Comparison of ENCODE assay signal across 8 cellular contexts in the genomic region with DNA sequence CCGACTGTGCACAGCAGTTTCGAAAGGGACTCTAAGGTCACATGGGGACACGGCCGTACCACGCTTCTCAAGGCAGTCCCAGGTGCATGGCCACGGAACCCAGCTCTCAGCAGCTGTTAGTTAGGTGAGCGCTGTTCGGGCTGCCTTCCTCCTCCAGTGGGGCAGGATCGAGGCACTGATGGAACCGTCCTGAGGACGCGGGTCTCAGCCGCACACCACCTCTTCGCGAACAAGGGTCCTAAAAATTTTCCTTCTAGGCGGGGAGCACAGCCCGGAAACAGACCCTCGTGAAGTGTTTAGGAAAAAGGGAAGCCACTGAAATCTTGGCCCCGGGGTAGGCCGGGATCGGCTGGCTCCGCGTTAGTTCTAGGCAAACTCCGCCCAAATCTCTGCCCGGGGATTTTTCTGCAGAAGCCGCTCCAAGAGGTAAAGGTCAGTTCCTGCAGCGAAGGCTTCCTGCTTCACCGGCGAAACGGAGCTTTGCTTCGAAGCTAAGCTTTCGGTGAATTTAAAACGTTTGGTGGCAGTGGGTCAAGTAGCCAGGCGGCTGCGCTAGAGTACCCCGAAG. TPM values are rescaled to one million over a fixed set of nuclear protein-coding genes. Genes with fewer than 3 reads are reported as not detected.
DNase-seq lines count a peak whose midpoint lies in the region; TF ChIP-seq lines count a peak whose summit lies in the region.

No MANE protein-coding gene starts in this region.

- H3K27ac Mint-ChIP-seq in osteocyte (ENCODE audit: unreplicated experiment): no peak overlapping the region

- no peaks in the 10 kb centered on the region for H3K36me3 ChIP-seq in SJCRH30

- H3K4me1 Mint-ChIP-seq in osteocyte (ENCODE audit: unreplicated experiment): peaks cover 12% of the 10 kb centered on the region

- TF ChIP-seq CTCF in VCaP (conservative IDR thresholded peaks at IDR 0.05): no peak
- TF ChIP-seq CTCF in foreskin fibroblast (IDR thresholded peaks at IDR 0.05; ENCODE audit: low read depth, low read length): no peak
- TF ChIP-seq CTCF in osteocyte (IDR thresholded peaks at IDR 0.05): no peak

- H3K4me1 ChIP-seq in SJCRH30: no peaks in the 10 kb centered on the region

- H3K27ac ChIP-seq in VCaP (peak overlapping the region; percentile 58; the same call in 1 of the 2 replicates), SJCRH30 (no peak overlapping the region)

- H3K9me3 ChIP-seq in SJCRH30 (replicated peaks): no peaks in the 10 kb centered on the region

- H3K27me3 Mint-ChIP-seq in osteocyte (ENCODE audit: unreplicated experiment): peaks cover 71% of the 10 kb centered on the region

- peak; percentile 23 for DNase-seq in activated T-cell treated with anti-CD3 and anti-CD28 coated beads, Interleukin-2, amount 50 U/mL, for 1 hour
- no peak for DNase-seq in activated T-cell treated with anti-CD3 and anti-CD28 coated beads for 4 hours
- peak in 1 of 2 donors; percentile 41 for DNase-seq in foreskin fibroblast
- DNase-seq in osteocyte (ENCODE audit: extremely low spot score, unreplicated experiment): no peak
- no peak for DNase-seq in NCI-H2107 (lab: John Stamatoyannopoulos, UW)
- DNase-seq in GM03348 (ENCODE audit: low spot score): no peak
- DNase-seq in SJCRH30: no peak

- no peaks in the 10 kb centered on the region for H3K9me3 Mint-ChIP-seq in osteocyte (ENCODE audit: unreplicated experiment)

- H3K36me3 Mint-ChIP-seq in osteocyte (ENCODE audit: unreplicated experiment): no peaks in the 10 kb centered on the region

- H3K27me3 ChIP-seq in SJCRH30: peaks cover 26% of the 10 kb centered on the region

- H3K4me3 ChIP-seq in foreskin fibroblast (ENCODE audit: low read depth in 1 of 2, low read length in 2 of 2) (peak overlapping the region; percentile 29 to 44), SJCRH30 (no peak overlapping the region)

- H3K4me3 Mint-ChIP-seq in osteocyte (ENCODE audit: unreplicated experiment): peak overlapping the region; percentile 62

RNA-seq across cellular contexts. Expression of gene GJB2, which starts 0.8 kb away (rescaled TPM):
- 0.27 TPM in 1 of 2 replicates, not detected in the other for total RNA-seq in osteocyte
- total RNA-seq in SJCRH30 (2014; rRNA removed; shearing (Covaris generic)): not detected in 2 replicates

RNA-seq across cellular contexts. Expression of gene GJA3, which starts 31.1 kb away (rescaled TPM):
- not detected in 2 replicates for total RNA-seq in osteocyte
- total RNA-seq in SJCRH30 (2014; rRNA removed; shearing (Covaris generic)): not detected in 2 replicates

RNA-seq across cellular contexts. Expression of gene GJB6, which starts 40.1 kb away (rescaled TPM):
- not detected in 2 replicates for total RNA-seq in osteocyte
- not detected in 2 replicates for total RNA-seq in SJCRH30 (2014; rRNA removed; shearing (Covaris generic))
